Comparison of ENCODE assay signal across 8 cellular contexts in genomic region chr6:143279385-143279784, GRCh38.
A peak's percentile ranks its signal among the peaks of the same experiment; 100 is the strongest.
DNase-seq lines count a peak whose midpoint lies in the region; ATAC-seq, FAIRE-seq and TF ChIP-seq lines count a peak whose summit lies in the region.

No MANE protein-coding gene starts in this region.

- H3K27me3 ChIP-seq in RWPE2 (ENCODE audit: insufficient read depth, poor library complexity, severe bottlenecking): no peaks in the 10 kb centered on the region
- H3K27me3 ChIP-seq in left ventricle myocardium inferior (ENCODE audit: low read depth): no peaks in the 10 kb centered on the region

- no peaks in the 10 kb centered on the region for H3K36me3 ChIP-seq in RWPE2 (ENCODE audit: low read depth)
- H3K36me3 ChIP-seq in left ventricle myocardium inferior: no peaks in the 10 kb centered on the region

- intact Hi-C loops in left ventricle myocardium inferior (cut with micrococcal nuclease): no loop called here

- peak; percentile 27; the same call in 1 of the 3 replicates for ATAC-seq in RWPE2 (ENCODE audit: low read depth)
- ATAC-seq in GM18858 (IDR thresholded peaks at IDR 0.05; ENCODE audit: unreplicated experiment): no peak
- no peak for ATAC-seq in GM21360 (IDR thresholded peaks at IDR 0.05; ENCODE audit: unreplicated experiment)
- ATAC-seq in HG03439 (IDR thresholded peaks at IDR 0.05; ENCODE audit: unreplicated experiment): no peak

- no peak for TF ChIP-seq POLR2A in GM12892 (IDR thresholded peaks at IDR 0.05; ENCODE audit: low read depth, low read length)

- H3K4me1 ChIP-seq in RWPE2 (ENCODE audit: insufficient read depth, poor library complexity, severe bottlenecking) (no peaks in the 10 kb centered on the region), left ventricle myocardium inferior (no peaks in the 10 kb centered on the region)

- TF ChIP-seq CTCF in GM12875 (IDR thresholded peaks at IDR 0.05; ENCODE audit: borderline replicate concordance, insufficient read depth, low read depth, low read length) (peak; percentile 25; the same call in 1 of the 2 replicates), RWPE2 (IDR thresholded peaks at IDR 0.05; ENCODE audit: poor library complexity, severe bottlenecking) (peak; percentile 29), left ventricle myocardium inferior (IDR thresholded peaks at IDR 0.05; ENCODE audit: borderline replicate concordance) (peak; percentile 55)

- H3K4me3 ChIP-seq in GM12875 (ENCODE audit: low read depth, low read length): no peak overlapping the region
- H3K4me3 ChIP-seq in RWPE2 (ENCODE audit: severe bottlenecking): no peak overlapping the region
- H3K4me3 ChIP-seq in left ventricle myocardium inferior: no peak overlapping the region

- DNase-seq in A172 (ENCODE audit: low spot score) (peak; percentile 6), RWPE2 (ENCODE audit: low spot score) (no peak), left ventricle myocardium inferior (no peak), GM12892 (ENCODE audit: insufficient read length) (no peak)

- no peak overlapping the region for H3K27ac ChIP-seq in RWPE2 (ENCODE audit: poor library complexity, severe bottlenecking)
- H3K27ac ChIP-seq in left ventricle myocardium inferior (replicated peaks): no peak overlapping the region

- FAIRE-seq in GM12892 (lab: Jason Lieb, UNC): no peak

- no peaks in the 10 kb centered on the region for H3K9me3 ChIP-seq in RWPE2 (ENCODE audit: severe bottlenecking)
- no peaks in the 10 kb centered on the region for H3K9me3 ChIP-seq in left ventricle myocardium inferior (replicated peaks)
